In the genomic region with DNA sequence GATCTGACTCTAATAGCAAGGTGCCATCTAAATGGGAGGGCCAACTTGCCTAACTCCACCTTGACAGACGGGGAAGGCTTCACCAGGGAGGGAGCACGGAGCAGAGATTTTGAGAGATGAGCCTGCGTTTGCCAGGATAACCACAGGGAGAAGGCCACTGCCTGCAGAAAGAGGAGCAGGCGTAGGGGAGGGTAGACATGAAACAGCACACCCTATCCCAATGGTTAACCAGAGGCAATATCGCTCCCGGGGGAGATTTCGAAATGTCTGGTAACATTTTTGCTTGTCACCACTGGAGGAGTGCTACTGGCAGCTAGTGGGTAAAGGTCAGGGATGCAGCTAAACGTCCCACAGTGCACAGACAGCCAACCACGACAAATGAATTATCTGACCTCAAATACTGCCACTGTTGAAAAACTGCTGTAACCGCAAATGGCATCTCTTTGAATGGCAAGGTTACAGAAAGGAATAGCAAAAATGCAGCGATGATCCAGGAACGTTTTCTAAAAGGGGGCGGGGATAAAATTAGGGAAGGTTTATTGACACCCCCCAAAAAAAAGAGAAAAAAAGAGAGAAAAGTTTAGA, we compare ENCODE assay signal across 8 cellular contexts.
DNase-seq lines count a peak whose midpoint lies in the region; ATAC-seq and TF ChIP-seq lines count a peak whose summit lies in the region.

No MANE protein-coding gene starts in this region.

- intact Hi-C loops in breast epithelium (cut with DNase I; ENCODE audit: low total_unique reads): no loop called here
- intact Hi-C loops in MCF 10A (cut with micrococcal nuclease): loop anchor here (2.0 to 5.0 kb wide), 3 partner anchors 177 to 393 kb away; no protein-coding TSS in a partner anchor
- intact Hi-C loops in posterior vena cava (cut with DNase I): no loop called here

- POLR2A ChIA-PET in MCF 10A (lab: Yijun Ruan, JAX): interaction anchor here (0.6 to 3.8 kb wide), 5 partner anchors 20 to 155 kb away, joined by 3 to 31 read pairs (median 3); a partner anchor contains a TSS

- DNase-seq in breast epithelium (ENCODE audit: low spot score in 2 of 2) (peak in 1 of 2 donors; percentile 36), MCF 10A (ENCODE audit: unreplicated experiment) (no peak), NCI-H226 (peak; percentile 39), iPS-NIHi7 (ENCODE audit: extremely low spot score) (peak; percentile 48), posterior vena cava (ENCODE audit: low spot score) (no peak)
- peak; percentile 40 for DNase-seq in activated naive CD8-positive, alpha-beta T cell treated with anti-CD3 and anti-CD28 coated beads for 36 hours
- DNase-seq in stimulated activated naive CD8-positive, alpha-beta T cell treated with anti-CD3 and anti-CD28 coated beads, Interleukin-15, amount 100 ng/mL, for 72 hours: peak; percentile 40 to 65

- H3K4me3 ChIP-seq in breast epithelium: peak overlapping the region; percentile 12 to 30 (median 22)

- TF ChIP-seq POLR2A in breast epithelium (IDR thresholded peaks at IDR 0.05): no peak

- H3K9me3 ChIP-seq in breast epithelium: peaks cover 19 to 24% of the 10 kb centered on the region in 2 donors

- peak; percentile 57 for ATAC-seq in HG02840 (IDR thresholded peaks at IDR 0.05; ENCODE audit: low FRiP score, unreplicated experiment)
- ATAC-seq in stimulated activated naive CD8-positive, alpha-beta T cell treated with anti-CD3 and anti-CD28 coated beads, Interleukin-15, amount 100 ng/mL, for 72 hours: peak; percentile 97

- CTCF ChIA-PET in MCF 10A (lab: Yijun Ruan, JAX): interaction anchor here (0.6 to 3.1 kb wide), 18 partner anchors 15 to 756 kb away, joined by 3 to 43 read pairs (median 6); a partner anchor contains a TSS

- H3K4me1 ChIP-seq in breast epithelium: no peaks in the 10 kb centered on the region

- H3K9me3 Mint-ChIP-seq in MCF 10A (ENCODE audit: unreplicated experiment): peaks cover 7% of the 10 kb centered on the region
- H3K9me3 Mint-ChIP-seq in activated naive CD8-positive, alpha-beta T cell treated with anti-CD3 and anti-CD28 coated beads for 36 hours: peaks cover 8% of the 10 kb centered on the region
- H3K9me3 Mint-ChIP-seq in stimulated activated naive CD8-positive, alpha-beta T cell treated with anti-CD3 and anti-CD28 coated beads, Interleukin-15, amount 100 ng/mL, for 72 hours: peaks cover 9 to 11% of the 10 kb centered on the region in 2 donors

- peak overlapping the region; percentile 13 to 67 for H3K27ac ChIP-seq in breast epithelium

- no TSS peak for BruUV-seq in MCF 10A (replicated peaks; lab: Mats Ljungman, UMichigan)

- H3K4me1 Mint-ChIP-seq in MCF 10A (ENCODE audit: insufficient read depth, unreplicated experiment): peaks cover 11% of the 10 kb centered on the region
- peaks cover 19% of the 10 kb centered on the region for H3K4me1 Mint-ChIP-seq in activated naive CD8-positive, alpha-beta T cell treated with anti-CD3 and anti-CD28 coated beads for 36 hours
- peaks cover 21% of the 10 kb centered on the region for H3K4me1 Mint-ChIP-seq in stimulated activated naive CD8-positive, alpha-beta T cell treated with anti-CD3 and anti-CD28 coated beads, Interleukin-15, amount 100 ng/mL, for 72 hours

- no peaks in the 10 kb centered on the region for H3K27me3 Mint-ChIP-seq in MCF 10A (ENCODE audit: insufficient read depth, unreplicated experiment)
- H3K27me3 Mint-ChIP-seq in activated naive CD8-positive, alpha-beta T cell treated with anti-CD3 and anti-CD28 coated beads for 36 hours: no peaks in the 10 kb centered on the region
- H3K27me3 Mint-ChIP-seq in stimulated activated naive CD8-positive, alpha-beta T cell treated with anti-CD3 and anti-CD28 coated beads, Interleukin-15, amount 100 ng/mL, for 72 hours: no peaks in the 10 kb centered on the region

- TF ChIP-seq CTCF in breast epithelium (IDR thresholded peaks at IDR 0.05) (peak in 1 of 3 donors; percentile 41), MCF 10A (IDR thresholded peaks at IDR 0.05; ENCODE audit: unreplicated experiment) (no peak)

- H3K27me3 ChIP-seq in breast epithelium: no peaks in the 10 kb centered on the region

- no peaks in the 10 kb centered on the region for H3K36me3 ChIP-seq in breast epithelium

- H3K27ac Mint-ChIP-seq in MCF 10A (ENCODE audit: low read depth, unreplicated experiment): no peak overlapping the region
- peak overlapping the region; percentile 81 for H3K27ac Mint-ChIP-seq in activated naive CD8-positive, alpha-beta T cell treated with anti-CD3 and anti-CD28 coated beads for 36 hours
- peak overlapping the region in 1 of 2 donors; percentile 91 for H3K27ac Mint-ChIP-seq in stimulated activated naive CD8-positive, alpha-beta T cell treated with anti-CD3 and anti-CD28 coated beads, Interleukin-15, amount 100 ng/mL, for 72 hours

- H3K4me3 Mint-ChIP-seq in MCF 10A (ENCODE audit: unreplicated experiment): no peak overlapping the region
- H3K4me3 Mint-ChIP-seq in activated naive CD8-positive, alpha-beta T cell treated with anti-CD3 and anti-CD28 coated beads for 36 hours: peak overlapping the region; percentile 73
- peak overlapping the region; percentile 75 to 87 for H3K4me3 Mint-ChIP-seq in stimulated activated naive CD8-positive, alpha-beta T cell treated with anti-CD3 and anti-CD28 coated beads, Interleukin-15, amount 100 ng/mL, for 72 hours

- H3K36me3 Mint-ChIP-seq in MCF 10A (ENCODE audit: insufficient read depth, unreplicated experiment): peaks cover 6% of the 10 kb centered on the region
- peaks cover 13% of the 10 kb centered on the region for H3K36me3 Mint-ChIP-seq in activated naive CD8-positive, alpha-beta T cell treated with anti-CD3 and anti-CD28 coated beads for 36 hours

Comparison
In these comparisons a context has a peak if more than half of its experiments do, and no peak if none do; other contexts are left out.
1. DNase-seq: peak in NCI-H226 (single experiment), activated naive CD8-positive, alpha-beta T cell treated with anti-CD3 and anti-CD28 coated beads for 36 hours (single experiment), iPS-NIHi7 (single experiment) and stimulated activated naive CD8-positive, alpha-beta T cell treated with anti-CD3 and anti-CD28 coated beads, Interleukin-15, amount 100 ng/mL, for 72 hours (2 of 2); none in MCF 10A (single experiment) and posterior vena cava (single experiment).